In the genomic region with DNA sequence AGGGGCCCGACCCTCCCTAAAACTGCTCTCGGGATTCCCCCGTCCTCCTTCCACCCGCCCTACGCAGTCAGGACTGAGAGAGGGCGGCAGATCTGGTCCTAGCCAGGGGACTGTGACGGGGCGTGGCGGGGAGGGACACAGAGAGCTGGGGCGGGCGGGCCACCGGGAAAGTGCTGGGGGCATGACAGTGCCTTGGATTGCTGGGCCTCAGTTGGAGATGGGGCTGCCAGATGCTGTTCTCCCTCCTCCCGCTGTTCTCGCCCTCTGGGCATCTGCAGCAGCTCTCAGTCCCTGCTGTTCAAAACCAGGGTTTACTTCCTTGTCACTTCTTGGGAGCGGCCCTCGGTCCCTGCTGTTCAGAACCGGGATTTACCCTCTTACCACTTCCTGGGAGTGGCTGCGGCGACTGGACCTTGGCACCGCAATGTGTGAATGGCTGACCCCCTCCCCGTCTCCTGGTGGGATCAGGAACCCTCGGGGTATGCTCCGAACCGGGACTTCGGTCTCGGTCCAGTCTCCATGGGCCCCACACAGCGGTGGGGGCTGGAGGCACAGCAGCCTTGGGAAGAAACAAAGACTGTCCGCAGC, we compare ENCODE assay signal across 8 cellular contexts. TPM values are rescaled to one million over a fixed set of nuclear protein-coding genes. Genes with fewer than 3 reads are reported as not detected.
DNase-seq lines count a peak whose midpoint lies in the region; ATAC-seq, FAIRE-seq and TF ChIP-seq lines count a peak whose summit lies in the region.

No MANE protein-coding gene starts in this region.

- H3K4me1 Mint-ChIP-seq in immature natural killer cell: peaks cover 16% of the 10 kb centered on the region in 2 donors
- peaks cover 42% of the 10 kb centered on the region for H3K4me1 Mint-ChIP-seq in stimulated activated effector memory CD8-positive, alpha-beta T cell treated with anti-CD3 and anti-CD28 coated beads, Interleukin-12 subunit alpha, Interleukin-12 subunit beta, amount 100 ng/mL, for 72 hours
- H3K4me1 Mint-ChIP-seq in activated CD8-positive, alpha-beta memory T cell treated with anti-CD3 and anti-CD28 coated beads, Interleukin-2, amount 10 ng/mL, durations not matched to agents 7 days and 5 days: peaks cover 46% of the 10 kb centered on the region

- H2AFZ ChIP-seq in GM12878 (ENCODE audit: control insufficient read depth, low read depth, low read length): no peak overlapping the region

- BruUV-seq in A673 (replicated peaks; lab: Mats Ljungman, UMichigan) (no TSS peak), GM12878 (replicated peaks; lab: Mats Ljungman, UMichigan) (no TSS peak)

- H3K4me2 ChIP-seq in GM12878 (ENCODE audit: control insufficient read depth, insufficient read depth): peak overlapping the region; percentile 44

- H4K20me1 ChIP-seq in GM12878 (ENCODE audit: control insufficient read depth, insufficient read depth): no peaks in the 10 kb centered on the region

- WGBS in GM12878 (ENCODE audit: insufficient coverage, insufficient replicate concordance, low lambda C conversion rate, missing lambda C conversion rate): 17% methylated on average over 26 of the region's 28 CpGs

- intact Hi-C loops in A673 (cut with micrococcal nuclease; ENCODE audit: unreplicated experiment): no loop called here
- intact Hi-C loops in GM12878 (cut with micrococcal nuclease; ENCODE audit: unreplicated experiment): loop anchor here (5.0 kb wide), 2 partner anchors 49 to 244 kb away; partner anchors contain the start of gene C15orf39

- H3K27ac ChIP-seq in A673 (ENCODE audit: low read depth, low read length, poor library complexity, severe bottlenecking) (no peak overlapping the region), GM12878 (ENCODE audit: control insufficient read depth, insufficient read depth) (no peak overlapping the region)

- no peak overlapping the region for H3K27ac Mint-ChIP-seq in immature natural killer cell
- H3K27ac Mint-ChIP-seq in stimulated activated effector memory CD8-positive, alpha-beta T cell treated with anti-CD3 and anti-CD28 coated beads, Interleukin-12 subunit alpha, Interleukin-12 subunit beta, amount 100 ng/mL, for 72 hours: no peak overlapping the region
- no peak overlapping the region for H3K27ac Mint-ChIP-seq in activated CD8-positive, alpha-beta memory T cell treated with anti-CD3 and anti-CD28 coated beads, Interleukin-2, amount 10 ng/mL, durations not matched to agents 7 days and 5 days

- TF ChIP-seq POLR2A in GM12878 (IDR thresholded peaks at IDR 0.05; ENCODE audit: low read depth, low read length): no peak

- SMC1A ChIA-PET in GM12878 (lab: Charles Lee; ENCODE audit: uncharacterized antibody, unreplicated experiment): interaction anchor here (0.9 to 1.3 kb wide), 2 partner anchors 21 to 223 kb away, joined by 3 read pairs; no protein-coding TSS in a partner anchor

- CTCF ChIA-PET in A673 (lab: Charles Lee): no interaction called here
- CTCF ChIA-PET in GM12878 (lab: Yijun Ruan, JAX): interaction anchor here (1.9 kb wide), 1 partner anchor 27 kb away, joined by 6 read pairs; no protein-coding TSS in a partner anchor
- CTCF ChIA-PET in activated CD8-positive, alpha-beta memory T cell treated with anti-CD3 and anti-CD28 coated beads, Interleukin-2, amount 10 ng/mL, durations not matched to agents 7 days and 5 days (lab: Charles Lee): interaction anchor here (1.1 to 5.3 kb wide), 4 partner anchors 8 to 323 kb away, joined by 3 to 18 read pairs (median 8); partner anchors contain the start of gene C15orf39

- POLR2A ChIA-PET in A673 (lab: Charles Lee; ENCODE audit: low non-redundant PET): no interaction called here
- POLR2A ChIA-PET in GM12878 (lab: Charles Lee): no interaction called here

- DNase-seq in A673 (ENCODE audit: low spot score): peak; percentile 77
- peak; percentile 77 for DNase-seq in H7
- DNase-seq in GM12878 (ENCODE audit: low read depth, low spot score): no peak
- DNase-seq in immature natural killer cell: no peak
- no peak for DNase-seq in stimulated activated effector memory CD8-positive, alpha-beta T cell treated with anti-CD3 and anti-CD28 coated beads, Interleukin-12 subunit alpha, Interleukin-12 subunit beta, amount 100 ng/mL, for 72 hours (ENCODE audit: low spot score in 2 of 2)
- no peak for DNase-seq in activated CD8-positive, alpha-beta memory T cell treated with anti-CD3 and anti-CD28 coated beads, Interleukin-2, amount 10 ng/mL, durations not matched to agents 7 days and 5 days
- DNase-seq in HTR-8/SVneo (ENCODE audit: insufficient read length, low spot score): no peak

- no peaks in the 10 kb centered on the region for H3K9me3 Mint-ChIP-seq in immature natural killer cell
- H3K9me3 Mint-ChIP-seq in stimulated activated effector memory CD8-positive, alpha-beta T cell treated with anti-CD3 and anti-CD28 coated beads, Interleukin-12 subunit alpha, Interleukin-12 subunit beta, amount 100 ng/mL, for 72 hours: no peaks in the 10 kb centered on the region
- H3K9me3 Mint-ChIP-seq in activated CD8-positive, alpha-beta memory T cell treated with anti-CD3 and anti-CD28 coated beads, Interleukin-2, amount 10 ng/mL, durations not matched to agents 7 days and 5 days (ENCODE audit: low read depth): no peaks in the 10 kb centered on the region

- no peak for TF ChIP-seq RAD21 in GM12878 (IDR thresholded peaks at IDR 0.05; ENCODE audit: insufficient read depth, low read depth, low read length)

- peaks cover 61% of the 10 kb centered on the region for H3K4me1 ChIP-seq in A673 (ENCODE audit: insufficient read depth, low read length, poor library complexity, severe bottlenecking)
- H3K4me1 ChIP-seq in GM12878 (ENCODE audit: control insufficient read depth, insufficient read depth, low read length): peaks cover 30% of the 10 kb centered on the region

- TF ChIP-seq CTCF in A673 (conservative IDR thresholded peaks at IDR 0.05; ENCODE audit: low read depth, low read length) (no peak), GM12878 (IDR thresholded peaks at IDR 0.05 in 2 of 3, conservative IDR thresholded peaks at IDR 0.05 in 1 of 3; ENCODE audit: control insufficient read depth in 2 of 3, extremely low read depth in 1 of 3, insufficient read depth in 1 of 3, low read depth in 3 of 3, low read length in 3 of 3) (no peak)

- H3K4me3 Mint-ChIP-seq in immature natural killer cell: peak overlapping the region; percentile 33 to 54 (median 38)
- peak overlapping the region; percentile 61 for H3K4me3 Mint-ChIP-seq in stimulated activated effector memory CD8-positive, alpha-beta T cell treated with anti-CD3 and anti-CD28 coated beads, Interleukin-12 subunit alpha, Interleukin-12 subunit beta, amount 100 ng/mL, for 72 hours
- H3K4me3 Mint-ChIP-seq in activated CD8-positive, alpha-beta memory T cell treated with anti-CD3 and anti-CD28 coated beads, Interleukin-2, amount 10 ng/mL, durations not matched to agents 7 days and 5 days: no peak overlapping the region

- no peaks in the 10 kb centered on the region for H3K36me3 ChIP-seq in A673 (ENCODE audit: insufficient read depth, low read length, poor library complexity, severe bottlenecking)
- H3K36me3 ChIP-seq in H7 (replicated peaks; ENCODE audit: control insufficient read depth, insufficient read depth, low read length): no peaks in the 10 kb centered on the region
- no peaks in the 10 kb centered on the region for H3K36me3 ChIP-seq in GM12878 (ENCODE audit: control insufficient read depth in 2 of 2, insufficient read depth in 2 of 2, low read length in 1 of 2)

- H3K9me3 ChIP-seq in A673 (ENCODE audit: low read depth, low read length, poor library complexity, severe bottlenecking) (no peaks in the 10 kb centered on the region), GM12878 (replicated peaks; ENCODE audit: control insufficient read depth, insufficient read depth, low read length) (no peaks in the 10 kb centered on the region)

- RAD21 ChIA-PET in GM12878 (lab: Charles Lee; ENCODE audit: unreplicated experiment): interaction anchor here (0.7 to 1.6 kb wide), 2 partner anchors 160 to 190 kb away, joined by 3 read pairs; no protein-coding TSS in a partner anchor

- peaks cover 9 to 28% (median 23%) of the 10 kb centered on the region in 3 donors for H3K27me3 Mint-ChIP-seq in immature natural killer cell (ENCODE audit: low read depth in 3 of 3)
- peaks cover 59% of the 10 kb centered on the region for H3K27me3 Mint-ChIP-seq in activated CD8-positive, alpha-beta memory T cell treated with anti-CD3 and anti-CD28 coated beads, Interleukin-2, amount 10 ng/mL, durations not matched to agents 7 days and 5 days

- no peak for TF ChIP-seq EP300 in GM12878 (IDR thresholded peaks at IDR 0.05; ENCODE audit: borderline replicate concordance in 1 of 2, control insufficient read depth in 1 of 2, low read depth in 2 of 2, low read length in 2 of 2)

- no peaks in the 10 kb centered on the region for H3K36me3 Mint-ChIP-seq in immature natural killer cell
- peaks cover 4% of the 10 kb centered on the region for H3K36me3 Mint-ChIP-seq in stimulated activated effector memory CD8-positive, alpha-beta T cell treated with anti-CD3 and anti-CD28 coated beads, Interleukin-12 subunit alpha, Interleukin-12 subunit beta, amount 100 ng/mL, for 72 hours
- no peaks in the 10 kb centered on the region for H3K36me3 Mint-ChIP-seq in activated CD8-positive, alpha-beta memory T cell treated with anti-CD3 and anti-CD28 coated beads, Interleukin-2, amount 10 ng/mL, durations not matched to agents 7 days and 5 days

- H3K27me3 ChIP-seq in A673 (replicated peaks; ENCODE audit: insufficient read depth, low read depth, low read length, poor library complexity) (no peaks in the 10 kb centered on the region), H7 (ENCODE audit: control insufficient read depth, insufficient read depth, low read length) (peaks cover 37% of the 10 kb centered on the region), GM12878 (replicated peaks in 1 of 2; ENCODE audit: control insufficient read depth in 2 of 2, insufficient read depth in 2 of 2, low read length in 1 of 2) (peaks cover 8 to 17% of the 10 kb centered on the region in 2 experiments)

- H3K79me2 ChIP-seq in GM12878 (ENCODE audit: control insufficient read depth, insufficient read depth, low read length): no peaks in the 10 kb centered on the region; the same call in 1 of the 2 replicates

- in situ Hi-C loops in GM12878 (cut with MboI): no loop called here

- H3K9ac ChIP-seq in GM12878 (ENCODE audit: control insufficient read depth, insufficient read depth, low read length): no peak overlapping the region

- FAIRE-seq in GM12878 (lab: Jason Lieb, UNC) (no peak), HTR-8/SVneo (lab: Jason Lieb, UNC) (no peak)

- H3K4me3 ChIP-seq in A673 (ENCODE audit: low read depth, low read length, poor library complexity, severe bottlenecking): peak overlapping the region; percentile 66
- H3K4me3 ChIP-seq in H7 (ENCODE audit: insufficient read depth, low read depth, low read length): peak overlapping the region; percentile 73
- H3K4me3 ChIP-seq in GM12878: peak overlapping the region; percentile 44; the same call in 1 of the 2 replicates

- ATAC-seq in GM12878 (peak; percentile 23), HG02885 (IDR thresholded peaks at IDR 0.05; ENCODE audit: poor library complexity, unreplicated experiment) (no peak)
- no peak for ATAC-seq in stimulated activated effector memory CD8-positive, alpha-beta T cell treated with anti-CD3 and anti-CD28 coated beads, Interleukin-12 subunit alpha, Interleukin-12 subunit beta, amount 100 ng/mL, for 72 hours
- ATAC-seq in activated CD8-positive, alpha-beta memory T cell treated with anti-CD3 and anti-CD28 coated beads, Interleukin-2, amount 10 ng/mL, durations not matched to agents 7 days and 5 days: no peak

RNA-seq across cellular contexts. Expression of gene RPP25, which starts 1.8 kb away (rescaled TPM):
- total RNA-seq in A673 (2021) (20.6 and 22.5 TPM in 2 replicates), GM12878 (2014; rRNA removed) (6.3 and 7.0 TPM in 2 replicates), GM12878 (2014; rRNA removed; fragmentation: Illumina TruSeq; extraction: Trizol) (3.1 and 3.5 TPM in 2 replicates), GM12878 (2021) (8.1 and 8.9 TPM in 2 replicates)
- 40.0 and 40.3 TPM in 2 replicates for total RNA-seq in H7 (2014; rRNA removed; shearing (Covaris generic))
- 2.0 and 2.4 TPM in 2 replicates for total RNA-seq in GM12878 (2013; cell fraction: nucleolus; rRNA removed)
- polyA plus RNA-seq in GM12878 (2011; ENCODE audit: low read depth): 1.0 TPM
- polyA plus RNA-seq in GM12878 (2011; rRNA removed) (0.29 and 0.41 TPM in 2 replicates), GM12878 (2014; fragmentation: Illumina TruSeq; extraction: Trizol) (3.1 and 3.2 TPM in 2 replicates), GM12878 (2014; fragmentation: Nextera tagmentation; extraction: Ambion mirVana) (1 to 10 TPM in 1 of 2 experiments, under 1 TPM in 1; 0.63 to 1.8 TPM), GM12878 (2014; rRNA removed) (5.8 and 7.2 TPM in 2 replicates), GM12878 (2016; fragmentation: Nextera tagmentation; extraction: Ambion mirVana) (10 to 100 TPM in 1 of 2 experiments, 1 to 10 TPM in 1; 7.4 to 10.8 TPM), immature natural killer cell (1 to 10 TPM; 1.4 to 3.1 (median 2.1) TPM)
- polyA plus RNA-seq in GM12878 (2011; cell fraction: cytosol; rRNA removed): 0.78 and 1.0 TPM in 2 replicates
- 0.45 and 0.64 TPM in 2 replicates for polyA plus RNA-seq in GM12878 (2011; cell fraction: nucleus; rRNA removed)
- polyA plus RNA-seq in GM12878 (2012): 1.8 and 2.6 TPM in 2 replicates
- 0.44 and 0.57 TPM in 2 replicates for polyA minus RNA-seq in GM12878 (2011; rRNA and poly(A)+ RNA removed)
- 1.6 TPM in 2 replicates for polyA minus RNA-seq in GM12878 (2011; cell fraction: cytosol; rRNA and poly(A)+ RNA removed)
- polyA minus RNA-seq in GM12878 (2011; cell fraction: nucleus; rRNA and poly(A)+ RNA removed): 0.73 and 0.86 TPM in 2 replicates
- total RNA-seq in activated CD8-positive, alpha-beta memory T cell treated with anti-CD3 and anti-CD28 coated beads, Interleukin-2, amount 10 ng/mL, durations not matched to agents 7 days and 5 days: 1 to 10 TPM; 6.8 to 7.5 TPM

RNA-seq across cellular contexts. Expression of gene COX5A, which starts 20.5 kb away (rescaled TPM):
- total RNA-seq in A673 (2021) (354 and 357 TPM in 2 replicates), GM12878 (2014; rRNA removed) (143 and 156 TPM in 2 replicates), GM12878 (2014; rRNA removed; fragmentation: Illumina TruSeq; extraction: Trizol) (316 and 330 TPM in 2 replicates), GM12878 (2021) (420 and 445 TPM in 2 replicates)
- total RNA-seq in H7 (2014; rRNA removed; shearing (Covaris generic)): 154 and 185 TPM in 2 replicates
- total RNA-seq in GM12878 (2013; cell fraction: nucleolus; rRNA removed): 19.8 and 20.4 TPM in 2 replicates
- 231 TPM for polyA plus RNA-seq in GM12878 (2011; ENCODE audit: low read depth)
- polyA plus RNA-seq in GM12878 (2011; rRNA removed) (365 and 451 TPM in 2 replicates), GM12878 (2014; fragmentation: Illumina TruSeq; extraction: Trizol) (367 and 459 TPM in 2 replicates), GM12878 (2014; fragmentation: Nextera tagmentation; extraction: Ambion mirVana) (100 to 1,000 TPM in 1 of 2 experiments, 10 to 100 TPM in 1; 84.5 to 350 TPM), GM12878 (2014; rRNA removed) (421 and 474 TPM in 2 replicates), GM12878 (2016; fragmentation: Nextera tagmentation; extraction: Ambion mirVana) (1,000 to 10,000 TPM; 1,175 to 1,218 TPM), immature natural killer cell (100 to 1,000 TPM; 373 to 458 (median 447) TPM)
- polyA plus RNA-seq in GM12878 (2011; cell fraction: cytosol; rRNA removed): 285 and 309 TPM in 2 replicates
- polyA plus RNA-seq in GM12878 (2011; cell fraction: nucleus; rRNA removed): 272 and 315 TPM in 2 replicates
- polyA plus RNA-seq in GM12878 (2012): 619 and 621 TPM in 2 replicates
- polyA minus RNA-seq in GM12878 (2011; rRNA and poly(A)+ RNA removed): 58.5 and 111 TPM in 2 replicates
- polyA minus RNA-seq in GM12878 (2011; cell fraction: cytosol; rRNA and poly(A)+ RNA removed): 92.9 and 123 TPM in 2 replicates
- polyA minus RNA-seq in GM12878 (2011; cell fraction: nucleus; rRNA and poly(A)+ RNA removed): 23.3 and 36.7 TPM in 2 replicates
- total RNA-seq in activated CD8-positive, alpha-beta memory T cell treated with anti-CD3 and anti-CD28 coated beads, Interleukin-2, amount 10 ng/mL, durations not matched to agents 7 days and 5 days: 100 to 1,000 TPM; 322 to 326 TPM

RNA-seq across cellular contexts. Expression of gene SCAMP5, which starts 36.9 kb away (rescaled TPM):
- total RNA-seq in A673 (2021) (3.8 and 5.8 TPM in 2 replicates), GM12878 (2014; rRNA removed) (20.2 and 22.2 TPM in 2 replicates), GM12878 (2014; rRNA removed; fragmentation: Illumina TruSeq; extraction: Trizol) (13.6 and 15.0 TPM in 2 replicates), GM12878 (2021) (24.8 and 25.5 TPM in 2 replicates)
- total RNA-seq in H7 (2014; rRNA removed; shearing (Covaris generic)): 17.7 and 23.0 TPM in 2 replicates
- 5.9 and 8.5 TPM in 2 replicates for total RNA-seq in GM12878 (2013; cell fraction: nucleolus; rRNA removed)
- 7.6 TPM for polyA plus RNA-seq in GM12878 (2011; ENCODE audit: low read depth)
- polyA plus RNA-seq in GM12878 (2011; rRNA removed) (15.7 and 24.3 TPM in 2 replicates), GM12878 (2014; fragmentation: Illumina TruSeq; extraction: Trizol) (26.3 and 30.3 TPM in 2 replicates), GM12878 (2014; fragmentation: Nextera tagmentation; extraction: Ambion mirVana) (1 to 10 TPM; 2.3 to 2.5 TPM), GM12878 (2014; rRNA removed) (35.5 and 41.6 TPM in 2 replicates), GM12878 (2016; fragmentation: Nextera tagmentation; extraction: Ambion mirVana) (1 to 10 TPM; 1.6 to 1.7 TPM), immature natural killer cell (not detected)
- polyA plus RNA-seq in GM12878 (2011; cell fraction: cytosol; rRNA removed): 28.5 and 32.2 TPM in 2 replicates
- polyA plus RNA-seq in GM12878 (2011; cell fraction: nucleus; rRNA removed): 19.4 and 24.8 TPM in 2 replicates
- polyA plus RNA-seq in GM12878 (2012): 8.5 and 11.0 TPM in 2 replicates
- polyA minus RNA-seq in GM12878 (2011; rRNA and poly(A)+ RNA removed): 21.5 and 25.9 TPM in 2 replicates
- 9.0 and 9.6 TPM in 2 replicates for polyA minus RNA-seq in GM12878 (2011; cell fraction: cytosol; rRNA and poly(A)+ RNA removed)
- polyA minus RNA-seq in GM12878 (2011; cell fraction: nucleus; rRNA and poly(A)+ RNA removed): 3.3 and 7.8 TPM in 2 replicates
- total RNA-seq in activated CD8-positive, alpha-beta memory T cell treated with anti-CD3 and anti-CD28 coated beads, Interleukin-2, amount 10 ng/mL, durations not matched to agents 7 days and 5 days: under 1 TPM; 0.61 to 0.94 TPM

RNA-seq across cellular contexts. Expression of gene FAM219B, which starts 51.8 kb away (rescaled TPM):
- total RNA-seq in A673 (2021): 86.6 and 93.2 TPM in 2 replicates
- 52.1 and 72.0 TPM in 2 replicates for total RNA-seq in H7 (2014; rRNA removed; shearing (Covaris generic))
- total RNA-seq in GM12878 (2013; cell fraction: nucleolus; rRNA removed): 71.1 and 78.1 TPM in 2 replicates
- 37.1 and 39.5 TPM in 2 replicates for total RNA-seq in GM12878 (2014; rRNA removed)
- total RNA-seq in GM12878 (2014; rRNA removed; fragmentation: Illumina TruSeq; extraction: Trizol): 23.7 and 26.4 TPM in 2 replicates
- 41.6 and 53.2 TPM in 2 replicates for total RNA-seq in GM12878 (2021)
- 68.3 TPM for polyA plus RNA-seq in GM12878 (2011; ENCODE audit: low read depth)
- 32.3 and 40.9 TPM in 2 replicates for polyA plus RNA-seq in GM12878 (2011; rRNA removed)
- 39.2 and 40.6 TPM in 2 replicates for polyA plus RNA-seq in GM12878 (2011; cell fraction: cytosol; rRNA removed)
- polyA plus RNA-seq in GM12878 (2011; cell fraction: nucleus; rRNA removed): 135 and 193 TPM in 2 replicates
- polyA plus RNA-seq in GM12878 (2012): 23.5 and 35.7 TPM in 2 replicates
- polyA plus RNA-seq in GM12878 (2014; fragmentation: Illumina TruSeq; extraction: Trizol): 30.5 and 41.6 TPM in 2 replicates
- polyA plus RNA-seq in GM12878 (2014; fragmentation: Nextera tagmentation; extraction: Ambion mirVana): 1 to 10 TPM; 7.6 to 8.9 TPM
- 43.2 and 46.6 TPM in 2 replicates for polyA plus RNA-seq in GM12878 (2014; rRNA removed)
- 10 to 100 TPM; 24.2 to 28.2 TPM for polyA plus RNA-seq in GM12878 (2016; fragmentation: Nextera tagmentation; extraction: Ambion mirVana)
- polyA minus RNA-seq in GM12878 (2011; rRNA and poly(A)+ RNA removed): 21.2 and 29.3 TPM in 2 replicates
- 9.9 and 10.2 TPM in 2 replicates for polyA minus RNA-seq in GM12878 (2011; cell fraction: cytosol; rRNA and poly(A)+ RNA removed)
- polyA minus RNA-seq in GM12878 (2011; cell fraction: nucleus; rRNA and poly(A)+ RNA removed): 20.4 and 25.0 TPM in 2 replicates
- 10 to 100 TPM in 2 of 3 donors, 1 to 10 TPM in 1; 9.5 to 29.6 (median 24.8) TPM for polyA plus RNA-seq in immature natural killer cell
- 100 to 1,000 TPM in 1 of 2 experiments, 10 to 100 TPM in 1; 95.2 to 119 TPM for total RNA-seq in activated CD8-positive, alpha-beta memory T cell treated with anti-CD3 and anti-CD28 coated beads, Interleukin-2, amount 10 ng/mL, durations not matched to agents 7 days and 5 days

Comparison
In these comparisons a context has a peak if more than half of its experiments do, and no peak if none do; other contexts are left out.
1. DNase-seq: peak in A673 (single experiment) and H7 (single experiment); none in GM12878 (single experiment), immature natural killer cell (0 of 3), stimulated activated effector memory CD8-positive, alpha-beta T cell treated with anti-CD3 and anti-CD28 coated beads, Interleukin-12 subunit alpha, Interleukin-12 subunit beta, amount 100 ng/mL, for 72 hours (0 of 2), activated CD8-positive, alpha-beta memory T cell treated with anti-CD3 and anti-CD28 coated beads, Interleukin-2, amount 10 ng/mL, durations not matched to agents 7 days and 5 days (single experiment) and HTR-8/SVneo (single experiment).
2. Peak in every context shown above with its lines, with median percentiles within 50 percentile points of each other: H3K4me3 ChIP-seq.